ENCODE assay signal across 16 cellular contexts in genomic region chr12:68536885-68537284, GRCh38.
"Had no signal": no experiment of that assay in that cellular context is flagged by ENCODE, and none has a peak within 500 bp of the region (broad histone marks: within the 10 kb centered on the region; RNA-seq: fewer than 3 reads in every experiment).

No MANE protein-coding gene starts in this region.

- H3K4me1 ChIP-seq: adrenal gland, foreskin keratinocyte had no signal

- H3K9me3 ChIP-seq: adrenal gland, esophagus squamous epithelium, suprapubic skin had no signal

- H3K27me3 Mint-ChIP-seq: activated CD8-positive, alpha-beta T cell treated with anti-CD3 and anti-CD28 coated beads for 36 hours; brain; naive B cell; type B pancreatic cell had no signal

- FAIRE-seq: islet of Langerhans had no signal

- H3K27ac ChIP-seq: adrenal gland, dorsolateral prefrontal cortex, esophagus squamous epithelium, foreskin keratinocyte, suprapubic skin had no signal

- H3K36me3 Mint-ChIP-seq: brain, type B pancreatic cell had no signal

- H3K27ac Mint-ChIP-seq: brain, naive B cell, type B pancreatic cell had no signal

- H3K4me3 ChIP-seq: adrenal gland, dorsolateral prefrontal cortex, esophagus squamous epithelium, suprapubic skin had no signal

- DNase-seq: activated CD4-positive, alpha-beta T cell treated with anti-CD3 and anti-CD28 coated beads for 4 hours; activated CD8-positive, alpha-beta memory T cell treated with anti-CD3 and anti-CD28 coated beads, Interleukin-2, amount 50 U/mL, for 4 hours; activated CD8-positive, alpha-beta T cell treated with anti-CD3 and anti-CD28 coated beads for 36 hours; adrenal gland; cerebellar nuclear complex; dorsolateral prefrontal cortex; esophagus squamous epithelium; foreskin keratinocyte; naive B cell; occipital lobe; stimulated activated naive CD4-positive, alpha-beta T cell treated with Interleukin-2 at 50 U/mL for 16 hours; T1000 had no signal

- H3K36me3 ChIP-seq: adrenal gland, esophagus squamous epithelium, suprapubic skin had no signal

- H3K4me3 Mint-ChIP-seq: activated CD8-positive, alpha-beta T cell treated with anti-CD3 and anti-CD28 coated beads for 36 hours; brain; type B pancreatic cell had no signal

- H3K27me3 ChIP-seq: adrenal gland, foreskin keratinocyte, suprapubic skin had no signal
